ENCODE assay signal across 12 cellular contexts in the genomic region with DNA sequence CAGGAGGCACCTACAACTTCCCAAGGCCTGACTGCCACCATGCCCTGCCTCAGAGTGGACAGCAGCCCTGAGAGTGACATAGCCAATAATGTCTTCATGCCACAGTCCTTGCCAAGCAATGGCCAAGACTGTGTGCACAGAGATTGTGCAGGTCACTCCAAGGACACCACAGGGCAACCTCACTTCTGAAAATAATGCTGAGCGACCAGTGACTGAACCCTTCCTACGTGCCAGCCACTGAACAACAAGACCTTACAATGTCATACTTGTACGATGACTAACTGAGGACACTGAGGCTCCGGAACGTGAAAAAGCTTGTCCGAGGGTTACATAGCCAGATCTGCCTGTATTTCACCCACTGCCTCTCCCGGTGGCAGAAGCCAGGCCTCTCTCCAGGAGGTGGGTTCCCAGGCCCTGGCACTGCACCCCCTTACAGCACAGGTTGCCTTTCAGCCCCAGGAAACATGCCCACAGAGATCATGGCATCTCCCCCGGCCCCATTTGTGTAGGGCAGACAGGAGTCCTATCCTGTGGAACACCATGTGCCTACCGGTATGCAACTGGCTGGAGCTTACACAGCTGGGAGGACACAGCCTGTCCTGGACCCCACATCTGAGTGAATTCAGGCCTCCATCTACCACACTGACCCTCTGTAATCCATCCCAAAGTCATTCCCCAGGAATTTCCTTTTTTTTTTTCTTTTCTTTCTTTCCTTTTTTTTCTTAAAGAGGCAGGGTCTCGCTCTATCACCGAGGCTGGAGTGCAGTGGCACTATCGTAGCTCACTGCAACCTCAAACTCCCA.
DNase-seq lines count a peak whose midpoint lies in the region; ATAC-seq and TF ChIP-seq lines count a peak whose summit lies in the region.
"Had no signal": no experiment of that assay in that cellular context is flagged by ENCODE, and none has a peak within 500 bp of the region (broad histone marks: within the 10 kb centered on the region; RNA-seq: fewer than 3 reads in every experiment).

No MANE protein-coding gene starts in this region.

- H3K9me3 ChIP-seq in thyroid gland = no peaks in the 10 kb centered on the region

- 93 to 96% methylated on average over 12 of the region's 12 CpGs for WGBS in thyroid gland, 2 donors

- peaks cover 4% of the 10 kb centered on the region for H3K9me3 Mint-ChIP-seq in T-helper 1 cell treated with Interleukin-12 subunit alpha and Interleukin-12 subunit beta and Interleukin-4 antibody, amounts not matched to agents 30 μg/mL and 1 μg/mL, for 36 hours
- H3K9me3 Mint-ChIP-seq: activated CD4-positive, alpha-beta memory T cell treated with anti-CD3 and anti-CD28 coated beads for 36 hours had no signal

- peak overlapping the region; percentile 71 to 87 (median 77) for H3K27ac ChIP-seq in thyroid gland
- H3K27ac ChIP-seq: 22Rv1 had no signal

- no peaks in the 10 kb centered on the region for H3K27me3 ChIP-seq in thyroid gland

- TF ChIP-seq CTCF in thyroid gland (IDR thresholded peaks at IDR 0.05) = no peak

- H3K4me1 Mint-ChIP-seq in T-helper 1 cell treated with Interleukin-12 subunit alpha and Interleukin-12 subunit beta and Interleukin-4 antibody, amounts not matched to agents 30 μg/mL and 1 μg/mL, for 36 hours (ENCODE audit: low read depth) = peaks cover 64% of the 10 kb centered on the region

- H3K4me3 ChIP-seq in thyroid gland (replicated peaks in 1 of 3) = no peak overlapping the region

- no peaks in the 10 kb centered on the region for H3K36me3 ChIP-seq in thyroid gland

- no peak for TF ChIP-seq POLR2A in thyroid gland (IDR thresholded peaks at IDR 0.05)

- H3K27me3 Mint-ChIP-seq in T-helper 1 cell treated with Interleukin-12 subunit alpha and Interleukin-12 subunit beta and Interleukin-4 antibody, amounts not matched to agents 30 μg/mL and 1 μg/mL, for 36 hours (ENCODE audit: low read depth) = peaks cover 60% of the 10 kb centered on the region

- peak overlapping the region; percentile 60 for H3K27ac Mint-ChIP-seq in T-helper 1 cell treated with Interleukin-12 subunit alpha and Interleukin-12 subunit beta and Interleukin-4 antibody, amounts not matched to agents 30 μg/mL and 1 μg/mL, for 36 hours
- H3K27ac Mint-ChIP-seq: activated CD4-positive, alpha-beta memory T cell treated with anti-CD3 and anti-CD28 coated beads for 36 hours had no signal

- intact Hi-C loops in left ventricle myocardium superior (cut with micrococcal nuclease) (loop anchor here (5.0 kb wide), 1 partner anchor 78 kb away; no protein-coding TSS in a partner anchor), thyroid gland (cut with DNase I) (no loop called here)

- H3K4me1 ChIP-seq in thyroid gland = peaks cover 83 to 91% of the 10 kb centered on the region in 2 donors

- peak; percentile 36 for ATAC-seq in left ventricle myocardium superior

- no peak for DNase-seq in T-helper 1 cell
- peak; percentile 60 for DNase-seq in amniotic epithelial cell (ENCODE audit: low read depth)
- DNase-seq in left ventricle myocardium superior = no peak
- DNase-seq in thyroid gland = no peak
- no peak for DNase-seq in NCI-H510A treated with DMSO at 0.1 percent for 48 hours (lab: John Stamatoyannopoulos, UW)
- DNase-seq in D341Med (ENCODE audit: low spot score) = no peak
- DNase-seq in stimulated activated naive CD4-positive, alpha-beta T cell (lab: John Stamatoyannopoulos, UW) = no peak
- DNase-seq: activated CD4-positive, alpha-beta memory T cell treated with anti-CD3 and anti-CD28 coated beads for 36 hours; cortex of kidney; kidney had no signal

- H3K36me3 Mint-ChIP-seq in T-helper 1 cell treated with Interleukin-12 subunit alpha and Interleukin-12 subunit beta and Interleukin-4 antibody, amounts not matched to agents 30 μg/mL and 1 μg/mL, for 36 hours (ENCODE audit: low read depth) = peaks cover 6% of the 10 kb centered on the region
- H3K36me3 Mint-ChIP-seq: activated CD4-positive, alpha-beta memory T cell treated with anti-CD3 and anti-CD28 coated beads for 36 hours had no signal

- peak overlapping the region; percentile 5 for H3K4me3 Mint-ChIP-seq in T-helper 1 cell treated with Interleukin-12 subunit alpha and Interleukin-12 subunit beta and Interleukin-4 antibody, amounts not matched to agents 30 μg/mL and 1 μg/mL, for 36 hours
- H3K4me3 Mint-ChIP-seq: activated CD4-positive, alpha-beta memory T cell treated with anti-CD3 and anti-CD28 coated beads for 36 hours had no signal
